In genomic region chr7:128874140-128875031, GRCh38 we compare ENCODE assay signal across 17 cellular contexts. TPM values are rescaled to one million over a fixed set of nuclear protein-coding genes. Genes with fewer than 3 reads are reported as not detected.
DNase-seq lines count a peak whose midpoint lies in the region; ATAC-seq and TF ChIP-seq lines count a peak whose summit lies in the region.
"Had no signal": no experiment of that assay in that cellular context is flagged by ENCODE, and none has a peak within 500 bp of the region (broad histone marks: within the 10 kb centered on the region; RNA-seq: fewer than 3 reads in every experiment).

No MANE protein-coding gene starts in this region.

- no peaks in the 10 kb centered on the region for H3K36me3 ChIP-seq in HEK293 (ENCODE audit: control insufficient read depth in 2 of 2, insufficient read depth in 1 of 2, low read length in 2 of 2)
- no peaks in the 10 kb centered on the region for H3K36me3 ChIP-seq in OCI-LY7 (ENCODE audit: insufficient read depth, low read length)

- no peak overlapping the region for H3K4me2 ChIP-seq in OCI-LY7 (ENCODE audit: low read length)

- intact Hi-C loops in OCI-LY7 (cut with micrococcal nuclease; ENCODE audit: unreplicated experiment), result no loop called here

- peak; percentile 17 for DNase-seq in NCI-H345 treated with DMSO at 0.1 percent for 48 hours (lab: John Stamatoyannopoulos, UW; ENCODE audit: unreplicated experiment)
- DNase-seq in left kidney (ENCODE audit: low read depth, low spot score), result peak; percentile 77
- no peak for DNase-seq in NAMALWA (ENCODE audit: low spot score)
- no peak for DNase-seq in OCI-LY7 (ENCODE audit: low spot score)
- DNase-seq: activated naive CD8-positive, alpha-beta T cell treated with anti-CD3 and anti-CD28 coated beads for 36 hours; activated T-cell treated with anti-CD3 and anti-CD28 coated beads, Interleukin-2, amount 50 U/mL, for 4 hours; Calu3; effector memory CD4-positive, alpha-beta T cell; NCI-H2081 treated with DMSO at 0.1 percent for 48 hours; stimulated activated CD4-positive, alpha-beta T cell treated with anti-CD3 and anti-CD28 coated beads, Interleukin-15, amount 100 ng/mL, for 24 hours had no signal

- no peaks in the 10 kb centered on the region for H3K9me3 ChIP-seq in HEK293 (ENCODE audit: control insufficient read depth, insufficient read depth, low read depth, low read length)
- H3K9me3 ChIP-seq in OCI-LY7 (ENCODE audit: low read length), result no peaks in the 10 kb centered on the region

- no peaks in the 10 kb centered on the region for H3K9me2 ChIP-seq in OCI-LY7 (ENCODE audit: insufficient read depth, low read length)

- ATAC-seq in GM21576 (IDR thresholded peaks at IDR 0.05; ENCODE audit: unreplicated experiment) (no peak), HG02870 (IDR thresholded peaks at IDR 0.05; ENCODE audit: unreplicated experiment) (no peak)
- ATAC-seq: activated T-cell treated with anti-CD3 and anti-CD28 coated beads, Interleukin-2, amount 50 U/mL, for 4 hours; SK-N-SH treated with all-trans-retinoic acid at 6 μM for 48 hours had no signal

- H3K79me2 ChIP-seq in OCI-LY7 (ENCODE audit: insufficient read depth, low read depth, low read length), result no peaks in the 10 kb centered on the region

- H3K27ac ChIP-seq in C4-2B, result peak overlapping the region; percentile 11; the same call in 1 of the 2 replicates
- H3K27ac ChIP-seq in HEK293 (ENCODE audit: extremely low read depth, low read depth, low read length), result no peak overlapping the region
- H3K27ac ChIP-seq in OCI-LY7 (ENCODE audit: low read depth, low read length, poor library complexity, severe bottlenecking), result no peak overlapping the region

- POLR2A ChIA-PET in HEK293 (lab: Yijun Ruan, JAX), result interaction anchor here (1.0 kb wide), 1 partner anchor 12 kb away, joined by 3 read pairs; the partner anchor contains the start of gene ATP6V1F
- POLR2A ChIA-PET in OCI-LY7 (lab: Charles Lee), result interaction anchor here (0.6 kb wide), 2 partner anchors 438 to 1088 kb away, joined by 3 read pairs; no protein-coding TSS in a partner anchor

- H3K4me3 ChIP-seq in HEK293 (ENCODE audit: low read depth, low read length) (no peak overlapping the region), OCI-LY7 (ENCODE audit: low read depth, low read length, poor library complexity, severe bottlenecking) (no peak overlapping the region)

- H3K4me1 ChIP-seq in HEK293 (ENCODE audit: control insufficient read depth, insufficient read depth, low read length) (peaks cover 3% of the 10 kb centered on the region; the same call in 1 of the 2 replicates), OCI-LY7 (ENCODE audit: insufficient read depth, low read length, poor library complexity, severe bottlenecking) (peaks cover 28% of the 10 kb centered on the region)

- TF ChIP-seq CTCF in C4-2B (conservative IDR thresholded peaks at IDR 0.05) (no peak), HEK293 (tag by site-specific recombination; IDR thresholded peaks at IDR 0.05) (no peak), OCI-LY7 (conservative IDR thresholded peaks at IDR 0.05; ENCODE audit: low read length) (no peak)

- no TSS peak for BruUV-seq in OCI-LY7 (replicated peaks; lab: Mats Ljungman, UMichigan)

- no peaks in the 10 kb centered on the region for H4K20me1 ChIP-seq in OCI-LY7 (ENCODE audit: insufficient read depth, low read length)

- no peak overlapping the region for H2AFZ ChIP-seq in OCI-LY7 (ENCODE audit: low read length)

- CTCF ChIA-PET in HEK293 (lab: Yijun Ruan, JAX), result interaction anchor here (0.6 to 1.1 kb wide), 5 partner anchors 12 to 238 kb away, joined by 3 to 4 read pairs (median 3); partner anchors contain the start of gene ATP6V1F
- CTCF ChIA-PET in OCI-LY7 (lab: Charles Lee; ENCODE audit: unreplicated experiment), result interaction anchor here (1.0 kb wide), 1 partner anchor 11 kb away, joined by 5 read pairs; the partner anchor contains the start of gene ATP6V1F

TF ChIP-seq in HEK293, 187 proteins besides CTCF, POLR2A, EP300 and RAD21:
- no peak for TF ChIP-seq ZNF623 (tag by site-specific recombination; IDR thresholded peaks at IDR 0.05)
- no peak for TF ChIP-seq INSM2 (tag by site-specific recombination; IDR thresholded peaks at IDR 0.05)
- TF ChIP-seq GLIS1 (tag by site-specific recombination; IDR thresholded peaks at IDR 0.05), result peak; percentile 63
- no peak for TF ChIP-seq ZNF169 (tag by site-specific recombination; IDR thresholded peaks at IDR 0.05)
- no peak for TF ChIP-seq ZBTB7A (tag by site-specific recombination; IDR thresholded peaks at IDR 0.05; ENCODE audit: low read depth)
- 0 out of 2 replicates have a peak, but pooled peaks have one; percentile 36 for TF ChIP-seq GLIS2 (tag by site-specific recombination; IDR thresholded peaks at IDR 0.05)
- no peak for TF ChIP-seq SP2 (tag by site-specific recombination; IDR thresholded peaks at IDR 0.05)
- TF ChIP-seq ZNF362 (tag by site-specific recombination; IDR thresholded peaks at IDR 0.05), result no peak
- no peak for TF ChIP-seq ZNF433 (tag by site-specific recombination; IDR thresholded peaks at IDR 0.05; ENCODE audit: low read depth)
- TF ChIP-seq ZBTB20 (tag by site-specific recombination; IDR thresholded peaks at IDR 0.05), result no peak
- no peak for TF ChIP-seq ZNF274 (IDR thresholded peaks at IDR 0.05; ENCODE audit: low read length)
- no peak for TF ChIP-seq ZNF274 (tag by site-specific recombination; IDR thresholded peaks at IDR 0.05; ENCODE audit: borderline replicate concordance)
- no peak for TF ChIP-seq AEBP2 (tag by site-specific recombination; IDR thresholded peaks at IDR 0.05; ENCODE audit: borderline replicate concordance)
- no peak for TF ChIP-seq ZNF23 (tag by site-specific recombination; IDR thresholded peaks at IDR 0.05; ENCODE audit: borderline replicate concordance)
- no peak for TF ChIP-seq ZNF114 (tag by site-specific recombination; IDR thresholded peaks at IDR 0.05)
- TF ChIP-seq ZIC2 (tag by site-specific recombination; IDR thresholded peaks at IDR 0.05), result peak; percentile 71
- no peak for TF ChIP-seq ZNF624 (tag by site-specific recombination; IDR thresholded peaks at IDR 0.05)
- no peak for TF ChIP-seq OSR2 (tag by site-specific recombination; IDR thresholded peaks at IDR 0.05)

RNA-seq across cellular contexts. Expression of gene ATP6V1F, which starts 11.7 kb away (rescaled TPM):
- total RNA-seq in OCI-LY7 (2014; rRNA removed; shearing (Covaris generic)), result 84.9 and 108 TPM in 2 replicates
- 149 and 155 TPM in 2 replicates for total RNA-seq in OCI-LY7 (2022)

RNA-seq across cellular contexts. Expression of gene KCP, which starts 36.1 kb away (rescaled TPM):
- 0.90 and 2.3 TPM in 2 replicates for total RNA-seq in OCI-LY7 (2014; rRNA removed; shearing (Covaris generic))
- total RNA-seq in OCI-LY7 (2022), result 1.4 TPM in 2 replicates
- total RNA-seq: LHCN-M2, pulmonary artery endothelial cell had no signal

RNA-seq across cellular contexts. Expression of gene FLNC, which starts 44.2 kb away (rescaled TPM):
- 0.03 and 0.05 TPM in 2 replicates for total RNA-seq in OCI-LY7 (2014; rRNA removed; shearing (Covaris generic))
- total RNA-seq in OCI-LY7 (2022), result 0.06 TPM in 2 replicates

Comparison
In these comparisons a context has a peak if more than half of its experiments do, and no peak if none do; other contexts are left out.
1. DNase-seq: peak in NCI-H345 treated with DMSO at 0.1 percent for 48 hours (single experiment) and left kidney (single experiment); none in NAMALWA (single experiment) and OCI-LY7 (single experiment).